ENCODE assay signal across 23 cellular contexts in genomic region chr7:14747701-14748100, GRCh38.
DNase-seq lines count a peak whose midpoint lies in the region; ATAC-seq, FAIRE-seq and TF ChIP-seq lines count a peak whose summit lies in the region.
"Had no signal": no experiment of that assay in that cellular context is flagged by ENCODE, and none has a peak within 500 bp of the region (broad histone marks: within the 10 kb centered on the region; RNA-seq: fewer than 3 reads in every experiment).

No MANE protein-coding gene starts in this region.

- no peak overlapping the region for H3K9ac ChIP-seq in SK-N-SH
- H3K9ac ChIP-seq: neural progenitor cell had no signal

- no peaks in the 10 kb centered on the region for H4K20me1 ChIP-seq in SK-N-SH (ENCODE audit: insufficient read depth)

- no peaks in the 10 kb centered on the region for H3K27me3 Mint-ChIP-seq in natural killer cell treated with Interleukin-12 subunit alpha and Interleukin-12 subunit beta and Interleukin-15 and Interleukin-18, amount 100 ng/mL, for 72 hours
- H3K27me3 Mint-ChIP-seq in Caco-2 (ENCODE audit: insufficient read depth, unreplicated experiment): no peaks in the 10 kb centered on the region
- H3K27me3 Mint-ChIP-seq: activated CD8-positive, alpha-beta T cell treated with anti-CD3 and anti-CD28 coated beads for 36 hours; activated naive CD8-positive, alpha-beta T cell treated with anti-CD3 and anti-CD28 coated beads for 36 hours; CD8-positive, alpha-beta memory T cell; T-helper 17 cell had no signal

- peak overlapping the region; percentile 12; the same call in 1 of the 2 replicates for H3K4me2 ChIP-seq in SK-N-SH
- H3K4me2 ChIP-seq: hepatocyte, neural progenitor cell had no signal

- WGBS in SK-N-SH (ENCODE audit: low lambda C conversion rate): 81% methylated on average over 4 of the region's 4 CpGs

- POLR2A ChIA-PET in SK-N-SH (lab: Yijun Ruan, JAX) (no interaction called here), Caco-2 (lab: Charles Lee) (no interaction called here)

- H3K4me1 Mint-ChIP-seq in natural killer cell treated with Interleukin-12 subunit alpha and Interleukin-12 subunit beta and Interleukin-15 and Interleukin-18, amount 100 ng/mL, for 72 hours (ENCODE audit: low read depth in 2 of 2): no peaks in the 10 kb centered on the region
- H3K4me1 Mint-ChIP-seq in Caco-2 (ENCODE audit: low read depth, unreplicated experiment): no peaks in the 10 kb centered on the region
- H3K4me1 Mint-ChIP-seq: activated naive CD8-positive, alpha-beta T cell treated with anti-CD3 and anti-CD28 coated beads for 36 hours; CD8-positive, alpha-beta memory T cell; T-helper 17 cell had no signal

- no peak overlapping the region for H3K4me3 Mint-ChIP-seq in natural killer cell treated with Interleukin-12 subunit alpha and Interleukin-12 subunit beta and Interleukin-15 and Interleukin-18, amount 100 ng/mL, for 72 hours
- H3K4me3 Mint-ChIP-seq in Caco-2 (ENCODE audit: unreplicated experiment): no peak overlapping the region
- H3K4me3 Mint-ChIP-seq: activated CD8-positive, alpha-beta T cell treated with anti-CD3 and anti-CD28 coated beads for 36 hours; activated naive CD8-positive, alpha-beta T cell treated with anti-CD3 and anti-CD28 coated beads for 36 hours; activated T-cell treated with anti-CD3 and anti-CD28 coated beads, Interleukin-2, amount 50 U/mL, for 4 hours; CD8-positive, alpha-beta memory T cell; neural progenitor cell; T-helper 17 cell had no signal

- H2AFZ ChIP-seq in SK-N-SH (ENCODE audit: low read depth): no peak overlapping the region
- H2AFZ ChIP-seq: hepatocyte, neural progenitor cell had no signal

- no TSS peak for BruUV-seq in Caco-2 (replicated peaks; lab: Mats Ljungman, UMichigan)

- no peak for TF ChIP-seq CTCF in BE2C (IDR thresholded peaks at IDR 0.05; ENCODE audit: low read depth, low read length)
- no peak for TF ChIP-seq CTCF in SK-N-SH (IDR thresholded peaks at IDR 0.05)
- no peak for TF ChIP-seq CTCF in Caco-2 (IDR thresholded peaks at IDR 0.05; ENCODE audit: insufficient read depth in 1 of 2, low read depth in 1 of 2, low read length in 1 of 2, severe bottlenecking in 1 of 2, unreplicated experiment in 1 of 2)

- TF ChIP-seq RAD21 in SK-N-SH (IDR thresholded peaks at IDR 0.05; ENCODE audit: low read length): no peak

- H3K9me2 ChIP-seq in SK-N-SH: no peaks in the 10 kb centered on the region

- intact Hi-C loops in Caco-2 (cut with micrococcal nuclease; ENCODE audit: unreplicated experiment): no loop called here

- peaks cover 21% of the 10 kb centered on the region for H3F3A ChIP-seq in SK-N-SH (replicated peaks; ENCODE audit: insufficient read depth)

- no peaks in the 10 kb centered on the region for H3K79me2 ChIP-seq in SK-N-SH (ENCODE audit: insufficient read depth)
- H3K79me2 ChIP-seq: hepatocyte had no signal

- DNase-seq in BE2C (peak; percentile 9), NCI-H1105 treated with DMSO at 0.1 percent for 48 hours (lab: John Stamatoyannopoulos, UW) (peak; percentile 59), SK-N-SH (no peak), foreskin melanocyte (peak; percentile 88), retina (no peak), GM12892 (ENCODE audit: insufficient read length) (no peak), Caco-2 (no peak)
- DNase-seq in natural killer cell treated with Interleukin-12 subunit alpha and Interleukin-12 subunit beta and Interleukin-15 and Interleukin-18, amount 100 ng/mL, for 72 hours (ENCODE audit: low spot score): no peak
- DNase-seq: activated CD8-positive, alpha-beta T cell treated with anti-CD3 and anti-CD28 coated beads for 36 hours; activated naive CD8-positive, alpha-beta T cell treated with anti-CD3 and anti-CD28 coated beads for 36 hours; activated T-cell treated with anti-CD3 and anti-CD28 coated beads, Interleukin-2, amount 50 U/mL, for 4 hours; CD8-positive, alpha-beta memory T cell; effector CD8-positive, alpha-beta T cell; kidney; midbrain; SHP77; stimulated activated CD4-positive, alpha-beta T cell treated with anti-CD3 and anti-CD28 coated beads, Interleukin-1b, Interleukin-23, amount 100 ng/mL, for 48 hours; T-helper 17 cell had no signal

- H3K9me3 Mint-ChIP-seq in natural killer cell treated with Interleukin-12 subunit alpha and Interleukin-12 subunit beta and Interleukin-15 and Interleukin-18, amount 100 ng/mL, for 72 hours: peaks cover 3% of the 10 kb centered on the region
- peaks cover under 1% of the 10 kb centered on the region for H3K9me3 Mint-ChIP-seq in Caco-2 (ENCODE audit: unreplicated experiment)
- H3K9me3 Mint-ChIP-seq: activated T-cell treated with anti-CD3 and anti-CD28 coated beads, Interleukin-2, amount 50 U/mL, for 4 hours had no signal

- H3K9me3 ChIP-seq in BE2C (no peaks in the 10 kb centered on the region), SK-N-SH (peaks cover 11% of the 10 kb centered on the region), Caco-2 (peaks cover 17% of the 10 kb centered on the region)

- H3K27me3 ChIP-seq in BE2C (no peaks in the 10 kb centered on the region), SK-N-SH (ENCODE audit: insufficient read depth) (no peaks in the 10 kb centered on the region), Caco-2 (replicated peaks; ENCODE audit: control insufficient read depth, insufficient read depth, low read length) (no peaks in the 10 kb centered on the region)
- H3K27me3 ChIP-seq: cardiac muscle cell, hepatocyte, MG63, neural progenitor cell had no signal

- H3K27ac Mint-ChIP-seq in natural killer cell treated with Interleukin-12 subunit alpha and Interleukin-12 subunit beta and Interleukin-15 and Interleukin-18, amount 100 ng/mL, for 72 hours: no peak overlapping the region
- H3K27ac Mint-ChIP-seq in Caco-2 (ENCODE audit: unreplicated experiment): no peak overlapping the region
- H3K27ac Mint-ChIP-seq: activated CD8-positive, alpha-beta T cell treated with anti-CD3 and anti-CD28 coated beads for 36 hours; activated naive CD8-positive, alpha-beta T cell treated with anti-CD3 and anti-CD28 coated beads for 36 hours; neural progenitor cell; T-helper 17 cell had no signal

- H3K4me3 ChIP-seq in BE2C (ENCODE audit: low read depth, low read length): no peak overlapping the region
- no peak overlapping the region for H3K4me3 ChIP-seq in SK-N-SH (ENCODE audit: low read depth in 2 of 2, low read length in 1 of 2)
- H3K4me3 ChIP-seq in Caco-2 (ENCODE audit: low read depth, low read length): no peak overlapping the region
- H3K4me3 ChIP-seq: cardiac muscle cell, hepatocyte, MG63, neural progenitor cell had no signal

- 0 out of 4 replicates have a peak, but pooled peaks of 1 of the 2 experiments have one; percentile 7 for TF ChIP-seq EP300 in SK-N-SH (IDR thresholded peaks at IDR 0.05; ENCODE audit: borderline replicate concordance in 1 of 2, low read depth in 1 of 2, low read length in 1 of 2)

- H3K4me1 ChIP-seq in BE2C: peaks cover 5% of the 10 kb centered on the region
- H3K4me1 ChIP-seq in SK-N-SH (ENCODE audit: control insufficient read depth in 1 of 2, insufficient read depth in 2 of 2, low read depth in 1 of 2, low read length in 1 of 2): peaks cover 3 to 12% of the 10 kb centered on the region in 2 experiments; a peak in 3 of 4 replicates
- no peaks in the 10 kb centered on the region for H3K4me1 ChIP-seq in Caco-2
- H3K4me1 ChIP-seq: neural progenitor cell had no signal

- ATAC-seq in natural killer cell treated with Interleukin-12 subunit alpha and Interleukin-12 subunit beta and Interleukin-15 and Interleukin-18, amount 100 ng/mL, for 72 hours: no peak
- ATAC-seq: activated CD8-positive, alpha-beta T cell treated with anti-CD3 and anti-CD28 coated beads for 36 hours; activated T-cell treated with anti-CD3 and anti-CD28 coated beads, Interleukin-2, amount 50 U/mL, for 4 hours; HepG2; T-helper 17 cell had no signal

- no peaks in the 10 kb centered on the region for H3K36me3 ChIP-seq in BE2C
- H3K36me3 ChIP-seq in SK-N-SH (replicated peaks in 1 of 2; ENCODE audit: control insufficient read depth in 1 of 2, insufficient read depth in 2 of 2, low read length in 1 of 2): peaks cover 0 to 15% of the 10 kb centered on the region in 2 experiments
- no peaks in the 10 kb centered on the region for H3K36me3 ChIP-seq in Caco-2 (ENCODE audit: control insufficient read depth, insufficient read depth, low read length)
- H3K36me3 ChIP-seq: cardiac muscle cell, MG63 had no signal

- H3K27ac ChIP-seq in SK-N-SH (ENCODE audit: low read depth in 2 of 2, low read length in 1 of 2): peak overlapping the region; percentile 45 to 68; a peak in 3 of 4 replicates
- H3K27ac ChIP-seq: cardiac muscle cell, hepatocyte, neural progenitor cell had no signal

- H3K36me3 Mint-ChIP-seq in natural killer cell treated with Interleukin-12 subunit alpha and Interleukin-12 subunit beta and Interleukin-15 and Interleukin-18, amount 100 ng/mL, for 72 hours: no peaks in the 10 kb centered on the region
- no peaks in the 10 kb centered on the region for H3K36me3 Mint-ChIP-seq in Caco-2 (ENCODE audit: insufficient read depth, unreplicated experiment)
- H3K36me3 Mint-ChIP-seq: activated naive CD8-positive, alpha-beta T cell treated with anti-CD3 and anti-CD28 coated beads for 36 hours; CD8-positive, alpha-beta memory T cell; neural progenitor cell had no signal

- no peak for FAIRE-seq in GM12892 (lab: Jason Lieb, UNC)
- FAIRE-seq: HepG2, kidney had no signal

- no peak for TF ChIP-seq POLR2A in GM12892 (IDR thresholded peaks at IDR 0.05; ENCODE audit: low read depth, low read length)

- CTCF ChIA-PET in SK-N-SH (lab: Yijun Ruan, JAX): interaction anchor here (0.9 kb wide), 1 partner anchor 9 kb away, joined by 3 read pairs; no protein-coding TSS in a partner anchor
- CTCF ChIA-PET in Caco-2 (lab: Charles Lee): no interaction called here

TF ChIP-seq in SK-N-SH, 30 proteins besides CTCF, POLR2A, EP300 and RAD21 (continues in another document):
- TF ChIP-seq NFIC (IDR thresholded peaks at IDR 0.05; ENCODE audit: borderline replicate concordance): peak; percentile 88
- TF ChIP-seq PBX3 (IDR thresholded peaks at IDR 0.05): peak; percentile 40; the same call in 1 of the 2 replicates
- 0 out of 2 replicates have a peak, but pooled peaks have one; percentile 16 for TF ChIP-seq MAX (IDR thresholded peaks at IDR 0.05; ENCODE audit: low read depth)
- TF ChIP-seq CHD2 (IDR thresholded peaks at IDR 0.05; ENCODE audit: low read length, partially characterized antibody): no peak
- TF ChIP-seq JUND (IDR thresholded peaks at IDR 0.05): no peak
- no peak for TF ChIP-seq MXI1 (IDR thresholded peaks at IDR 0.05; ENCODE audit: low read depth, low read length)

Comparison
In these comparisons a context has a peak if more than half of its experiments do, and no peak if none do; other contexts are left out.
1. DNase-seq: peak in BE2C (single experiment), NCI-H1105 treated with DMSO at 0.1 percent for 48 hours (single experiment) and foreskin melanocyte (single experiment); none in SK-N-SH (single experiment), retina (single experiment), natural killer cell treated with Interleukin-12 subunit alpha and Interleukin-12 subunit beta and Interleukin-15 and Interleukin-18, amount 100 ng/mL, for 72 hours (single experiment), GM12892 (single experiment) and Caco-2 (0 of 2).